In the genomic region with DNA sequence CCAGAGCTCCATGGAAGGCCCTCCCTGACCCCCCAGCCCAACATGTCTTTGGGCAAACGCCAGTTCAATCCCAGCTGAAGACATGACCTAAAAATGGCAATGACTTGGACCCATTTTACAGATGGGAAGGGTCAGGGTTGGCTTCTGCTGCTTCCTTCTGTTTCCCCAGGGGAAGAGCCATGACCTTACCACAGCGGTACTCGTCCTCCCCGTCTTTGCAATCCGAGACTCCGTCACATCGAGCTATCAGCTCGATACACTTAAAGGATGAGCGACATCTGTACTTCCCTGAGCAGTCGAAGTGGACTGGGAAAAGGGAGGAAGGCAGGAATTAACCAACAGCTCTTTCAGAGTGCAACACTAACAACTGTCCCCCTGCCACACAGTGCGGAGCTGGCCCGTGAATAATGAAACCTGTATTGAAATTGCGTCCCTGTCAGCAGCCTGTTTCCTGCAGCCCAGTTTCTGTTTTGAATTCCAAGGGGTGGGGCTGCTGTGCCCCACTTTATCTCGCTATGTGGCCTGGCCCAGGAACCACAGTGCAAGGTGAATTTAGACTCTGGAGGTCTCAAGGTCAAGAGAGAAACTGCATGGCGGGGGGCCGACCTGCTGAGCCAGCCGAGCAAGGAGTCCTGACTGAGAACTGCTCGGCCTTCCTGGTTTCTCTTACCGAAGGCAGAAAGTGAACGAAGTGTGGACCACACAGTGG, we compare ENCODE assay signal across 16 cellular contexts. TPM values are rescaled to one million over a fixed set of nuclear protein-coding genes. Genes with fewer than 3 reads are reported as not detected.
DNase-seq lines count a peak whose midpoint lies in the region; ATAC-seq, FAIRE-seq and TF ChIP-seq lines count a peak whose summit lies in the region.
"Had no signal": no experiment of that assay in that cellular context is flagged by ENCODE, and none has a peak within 500 bp of the region (broad histone marks: within the 10 kb centered on the region; RNA-seq: fewer than 3 reads in every experiment).

No MANE protein-coding gene starts in this region.

- intact Hi-C loops in pancreas (cut with DNase I) = loop anchor here in 1 of 3 donors (10.0 kb wide), 1 partner anchor 64 kb away; no protein-coding TSS in a partner anchor

- H4K5ac ChIP-seq in H1 (ENCODE audit: insufficient read length, low read depth, low read length) = no peak overlapping the region

- H3K36me3 ChIP-seq in KOPT-K1 (ENCODE audit: insufficient read depth, low read length) (no peaks in the 10 kb centered on the region), H1 (ENCODE audit: control insufficient read depth in 2 of 4, insufficient read depth in 4 of 4, low read length in 3 of 4) (no peaks in the 10 kb centered on the region), pancreas (no peaks in the 10 kb centered on the region)
- H3K36me3 ChIP-seq: heart left ventricle had no signal

- H3K18ac ChIP-seq in H1 (ENCODE audit: extremely low read depth, low read length) = peak overlapping the region; percentile 67; the same call in 1 of the 2 replicates

- H3K4me1 ChIP-seq in H1 (replicated peaks in 1 of 4; ENCODE audit: control insufficient read depth in 3 of 4, insufficient read depth in 4 of 4, low read length in 3 of 4) (peaks cover 0 to 12% (median 9%) of the 10 kb centered on the region in 4 experiments; a peak in 3 of 7 replicates), pancreas (no peaks in the 10 kb centered on the region)

- no peak for TF ChIP-seq CTCF in H1 (IDR thresholded peaks at IDR 0.05; ENCODE audit: control extremely low read depth in 1 of 3, insufficient read depth in 1 of 3, low read depth in 1 of 3, low read length in 3 of 3)
- no peak for TF ChIP-seq CTCF in pancreas (IDR thresholded peaks at IDR 0.05)

- H2BK15ac ChIP-seq in H1 (ENCODE audit: low read length) = no peak overlapping the region

- 67% methylated on average over 20 of the region's 20 CpGs; no CpG with 5 or more reads in 1 of the 2 experiments for WGBS in H1 (ENCODE audit: extremely low coverage in 1 of 2, insufficient coverage in 1 of 2, insufficient read length in 1 of 2, insufficient replicate concordance in 2 of 2, low coverage in 1 of 2, low lambda C conversion rate in 2 of 2, missing lambda C conversion rate in 1 of 2), 2 experiments
- WGBS in pancreas, 2 donors = 35 to 46% methylated on average over 20 of the region's 20 CpGs

- CTCF ChIA-PET in H1 (lab: Charles Lee; ENCODE audit: partially characterized antibody) = interaction anchor here (0.9 to 2.2 kb wide), 8 partner anchors 9 to 74 kb away, joined by 3 to 8 read pairs (median 4); no protein-coding TSS in a partner anchor

- H2AFZ ChIP-seq in H1 (ENCODE audit: low read length) = no peak overlapping the region

- H4K91ac ChIP-seq in H1 (replicated peaks; ENCODE audit: insufficient read length, low read length) = no peak overlapping the region

- TF ChIP-seq RAD21 in H1 (IDR thresholded peaks at IDR 0.05 in 1 of 2, conservative IDR thresholded peaks at IDR 0.05 in 1 of 2; ENCODE audit: low read depth in 2 of 2, low read length in 2 of 2) = no peak

- no peak overlapping the region for H3K23ac ChIP-seq in H1 (ENCODE audit: insufficient read length)

- peak overlapping the region; percentile 73 for H2BK5ac ChIP-seq in H1 (ENCODE audit: low read depth, low read length)

- H3K23me2 ChIP-seq in H1 (ENCODE audit: low read depth, low read length) = no peaks in the 10 kb centered on the region

- no peaks in the 10 kb centered on the region for H3K79me1 ChIP-seq in H1 (ENCODE audit: low read depth, low read length)

- POLR2A ChIA-PET in H1 (lab: Charles Lee; ENCODE audit: partially characterized antibody) = interaction anchor here (0.9 to 1.6 kb wide), 3 partner anchors 10 to 16 kb away, joined by 3 to 5 read pairs (median 3); no protein-coding TSS in a partner anchor

- no peaks in the 10 kb centered on the region for H3K9me3 ChIP-seq in KOPT-K1 (ENCODE audit: insufficient read depth, low read length, poor library complexity, severe bottlenecking)
- H3K9me3 ChIP-seq in H1 (ENCODE audit: insufficient read depth in 2 of 2, low read depth in 1 of 2, low read length in 1 of 2) = peaks cover 0 to 4% of the 10 kb centered on the region in 2 experiments; a peak in 1 of 4 replicates
- no peaks in the 10 kb centered on the region for H3K9me3 ChIP-seq in pancreas

- ATAC-seq in pancreas = peak; percentile 74 to 81 (median 78)
- ATAC-seq: activated naive CD4-positive, alpha-beta T cell treated with anti-CD3 and anti-CD28 coated beads, Interleukin-2, amount 50 U/mL, for 72 hours; naive thymus-derived CD8-positive, alpha-beta T cell; Panc1 had no signal

- H3K27me3 ChIP-seq in H1 (replicated peaks in 1 of 4; ENCODE audit: control insufficient read depth in 3 of 4, extremely low read depth in 1 of 4, insufficient read depth in 3 of 4, low read length in 3 of 4) = 0 out of 7 replicates have a peak, but pooled peaks cover 0 to 2% (median 0%) of the 10 kb centered on the region in 4 experiments
- H3K27me3 ChIP-seq in pancreas = no peaks in the 10 kb centered on the region

- DNase-seq in NCI-H2196 treated with DMSO at 0.1 percent for 48 hours (lab: John Stamatoyannopoulos, UW; ENCODE audit: unreplicated experiment) (peak; percentile 53), NCI-H2196 (lab: John Stamatoyannopoulos, UW; ENCODE audit: unreplicated experiment) (no peak), H1 (ENCODE audit: low read depth in 1 of 2, low spot score in 2 of 2) (no peak), pancreas (peak; percentile 48 to 68 (median 57)), epidermal melanocyte (ENCODE audit: insufficient read length, low spot score) (no peak), NCI-H82 treated with DMSO at 0.1 percent for 48 hours (lab: John Stamatoyannopoulos, UW; ENCODE audit: unreplicated experiment) (no peak), amygdala (lab: John Stamatoyannopoulos, UW) (no peak)
- DNase-seq: EL; heart left ventricle; naive thymus-derived CD8-positive, alpha-beta T cell; NCI-H1930; stimulated activated CD4-positive, alpha-beta T cell treated with anti-CD3 and anti-CD28 coated beads, Interleukin-1b, Interleukin-23, amount 100 ng/mL, for 48 hours had no signal

- no peak overlapping the region for H2BK20ac ChIP-seq in H1 (ENCODE audit: low read length)

- no peak overlapping the region for H3K14ac ChIP-seq in H1 (ENCODE audit: insufficient read length)

- no peak for FAIRE-seq in H1 (lab: Jason Lieb, UNC)
- FAIRE-seq in pancreas (lab: Jason Lieb, UNC) = no peak
- FAIRE-seq: A204.1 had no signal

- no peak overlapping the region for H3K4ac ChIP-seq in H1 (replicated peaks; ENCODE audit: insufficient read length, low read depth, low read length)

- H3K79me2 ChIP-seq in H1 (ENCODE audit: control insufficient read depth in 1 of 2, insufficient read depth in 2 of 2, low read length in 2 of 2) = no peaks in the 10 kb centered on the region

- H3K4me2 ChIP-seq in H1 (ENCODE audit: insufficient read depth in 1 of 2, low read depth in 2 of 2, low read length in 2 of 2) = peak overlapping the region; percentile 26 to 39; a peak in 3 of 4 replicates

- no peak overlapping the region for H2BK120ac ChIP-seq in H1 (replicated peaks; ENCODE audit: low read depth, low read length)

- peak overlapping the region; percentile 87; the same call in 1 of the 2 replicates for H2AK5ac ChIP-seq in H1 (ENCODE audit: low read depth, low read length)

- peak overlapping the region; percentile 82 for H2BK12ac ChIP-seq in H1 (ENCODE audit: low read depth, low read length)

- H3K27ac ChIP-seq in KOPT-K1 (ENCODE audit: low read depth, low read length, poor library complexity, severe bottlenecking) (peak overlapping the region; percentile 51), H1 (ENCODE audit: low read depth, low read length) (0 out of 2 replicates have a peak overlapping the region, but pooled peaks have one; percentile 15), pancreas (peak overlapping the region; percentile 58 to 81 (median 72))
- H3K27ac ChIP-seq: heart left ventricle had no signal

- no peak overlapping the region for H4K8ac ChIP-seq in H1 (ENCODE audit: extremely low read depth, insufficient read depth, low read length)

- H3K9ac ChIP-seq in H1 (replicated peaks in 1 of 4; ENCODE audit: extremely low read depth in 1 of 4, low read depth in 3 of 4, low read length in 3 of 4) = peak overlapping the region in 1 of 4 experiments; percentile 2; a peak in 1 of 7 replicates

- H3K56ac ChIP-seq in H1 (replicated peaks; ENCODE audit: insufficient read length, low read depth, low read length) = no peak overlapping the region

- H4K20me1 ChIP-seq in H1 (replicated peaks in 1 of 2; ENCODE audit: control insufficient read depth in 1 of 2, insufficient read depth in 2 of 2, low read length in 2 of 2) = no peaks in the 10 kb centered on the region

- TF ChIP-seq EP300 in H1 (IDR thresholded peaks at IDR 0.05; ENCODE audit: borderline replicate concordance in 1 of 2, low read depth in 2 of 2, low read length in 2 of 2) = peak in 1 of 2 experiments; percentile 64; a peak in 1 of 3 replicates

- H3K4me3 ChIP-seq in H1 (ENCODE audit: extremely low read depth in 1 of 4, insufficient read depth in 2 of 4, low read depth in 3 of 4, low read length in 4 of 4) = peak overlapping the region in 1 of 4 experiments; percentile 3; a peak in 1 of 8 replicates
- peak overlapping the region in 2 of 4 donors; percentile 17 to 18 for H3K4me3 ChIP-seq in pancreas
- H3K4me3 ChIP-seq: heart left ventricle had no signal

- TF ChIP-seq POLR2A in H1 (IDR thresholded peaks at IDR 0.05; ENCODE audit: control extremely low read depth in 1 of 2, low read depth in 2 of 2, low read length in 2 of 2) = no peak

RNA-seq across cellular contexts. Expression of a gene that starts 7.0 kb away (rescaled TPM):
- not detected in 2 replicates for total RNA-seq in H1 (2021; fragmentation: NEBNext Ultra II Directional; extraction: Animal tissue kit (Norgen Biotek cat#: 25700))
- polyA plus RNA-seq in H1 (2011; rRNA removed) = 0.38 and 0.75 TPM in 2 replicates
- polyA plus RNA-seq in H1 (2011; cell fraction: cytosol; rRNA removed) = 0.61 TPM
- polyA plus RNA-seq in H1 (2011; cell fraction: nucleus; rRNA removed) = 0.63 TPM
- polyA plus RNA-seq in H1 (2012, experiment 1 of 2) = 0.19 to 0.52 TPM (median 0.36 TPM) in 3 of 4 replicates, not detected in the other
- polyA plus RNA-seq in H1 (2012, experiment 2 of 2) = 0.16 TPM
- 0.06 TPM for polyA plus RNA-seq in H1 (2013, experiment 1 of 2)
- 0.13 TPM for polyA plus RNA-seq in H1 (2013, experiment 2 of 2)
- 0.44 and 0.63 TPM in 2 replicates for polyA minus RNA-seq in H1 (2011; rRNA and poly(A)+ RNA removed)
- polyA minus RNA-seq in H1 (2011; cell fraction: cytosol; rRNA and poly(A)+ RNA removed) = not detected
- 1.3 TPM for polyA minus RNA-seq in H1 (2011; cell fraction: nucleus; rRNA and poly(A)+ RNA removed)
- 10 to 100 TPM in 2 of 6 donors, 1 to 10 TPM in 4; 3.1 to 11.6 (median 7.9) TPM for total RNA-seq in pancreas
- polyA plus RNA-seq in pancreas = 10 to 100 TPM in 1 of 2 donors, 1 to 10 TPM in 1; 6.7 to 10.9 TPM
- polyA plus RNA-seq: heart left ventricle had no signal

RNA-seq across cellular contexts. Expression of a gene that starts 14.8 kb away (rescaled TPM):
- not detected in 2 replicates for total RNA-seq in H1 (2021; fragmentation: NEBNext Ultra II Directional; extraction: Animal tissue kit (Norgen Biotek cat#: 25700))
- not detected in 2 replicates for polyA plus RNA-seq in H1 (2011; rRNA removed)
- not detected for polyA plus RNA-seq in H1 (2011; cell fraction: cytosol; rRNA removed)
- polyA plus RNA-seq in H1 (2011; cell fraction: nucleus; rRNA removed) = not detected
- polyA plus RNA-seq in H1 (2012, experiment 1 of 2) = not detected in 4 replicates
- polyA plus RNA-seq in H1 (2012, experiment 2 of 2) = not detected
- polyA plus RNA-seq in H1 (2013, experiment 1 of 2) = not detected
- polyA plus RNA-seq in H1 (2013, experiment 2 of 2) = not detected
- 0.19 TPM in 1 of 2 replicates, not detected in the other for polyA minus RNA-seq in H1 (2011; rRNA and poly(A)+ RNA removed)
- polyA minus RNA-seq in H1 (2011; cell fraction: cytosol; rRNA and poly(A)+ RNA removed) = not detected
- not detected for polyA minus RNA-seq in H1 (2011; cell fraction: nucleus; rRNA and poly(A)+ RNA removed)
- total RNA-seq in pancreas = under 1 TPM in 5 of 6 donors, not detected in 1; 0.26 to 0.40 (median 0.32) TPM
- under 1 TPM; 0.15 to 0.33 TPM for polyA plus RNA-seq in pancreas

RNA-seq across cellular contexts. Expression of a gene that starts 22.6 kb away (rescaled TPM):
- not detected in 2 replicates for total RNA-seq in H1 (2021; fragmentation: NEBNext Ultra II Directional; extraction: Animal tissue kit (Norgen Biotek cat#: 25700))
- polyA plus RNA-seq in H1 (2011; rRNA removed) (not detected in 2 replicates), pancreas (10 to 100 TPM in 1 of 2 donors, under 1 TPM in 1; 0.80 to 10.4 TPM)
- polyA plus RNA-seq in H1 (2011; cell fraction: cytosol; rRNA removed) = not detected
- polyA plus RNA-seq in H1 (2011; cell fraction: nucleus; rRNA removed) = not detected
- not detected in 4 replicates for polyA plus RNA-seq in H1 (2012, experiment 1 of 2)
- polyA plus RNA-seq in H1 (2012, experiment 2 of 2) = not detected
- polyA plus RNA-seq in H1 (2013, experiment 1 of 2) = not detected
- not detected for polyA plus RNA-seq in H1 (2013, experiment 2 of 2)
- polyA minus RNA-seq in H1 (2011; rRNA and poly(A)+ RNA removed) = not detected in 2 replicates
- not detected for polyA minus RNA-seq in H1 (2011; cell fraction: cytosol; rRNA and poly(A)+ RNA removed)
- polyA minus RNA-seq in H1 (2011; cell fraction: nucleus; rRNA and poly(A)+ RNA removed) = not detected
- 10 to 100 TPM in 1 of 6 donors, 1 to 10 TPM in 3, under 1 TPM in 1, not detected in 1; 0.93 to 40.6 (median 2.9) TPM for total RNA-seq in pancreas
- total RNA-seq: activated naive CD4-positive, alpha-beta T cell treated with anti-CD3 and anti-CD28 coated beads, Interleukin-2, amount 50 U/mL, for 72 hours; heart left ventricle; naive thymus-derived CD8-positive, alpha-beta T cell had no signal
- polyA plus RNA-seq: heart left ventricle; naive thymus-derived CD8-positive, alpha-beta T cell had no signal

RNA-seq across cellular contexts. Expression of a gene that starts 38.1 kb away (rescaled TPM):
- not detected in 2 replicates for total RNA-seq in H1 (2021; fragmentation: NEBNext Ultra II Directional; extraction: Animal tissue kit (Norgen Biotek cat#: 25700))
- polyA plus RNA-seq in H1 (2011; rRNA removed) (not detected in 2 replicates), pancreas (10 to 100 TPM in 1 of 2 donors, 1 to 10 TPM in 1; 1.8 to 19.6 TPM)
- not detected for polyA plus RNA-seq in H1 (2011; cell fraction: cytosol; rRNA removed)
- polyA plus RNA-seq in H1 (2011; cell fraction: nucleus; rRNA removed) = not detected
- not detected in 4 replicates for polyA plus RNA-seq in H1 (2012, experiment 1 of 2)
- not detected for polyA plus RNA-seq in H1 (2012, experiment 2 of 2)
- not detected for polyA plus RNA-seq in H1 (2013, experiment 1 of 2)
- polyA plus RNA-seq in H1 (2013, experiment 2 of 2) = not detected
- polyA minus RNA-seq in H1 (2011; rRNA and poly(A)+ RNA removed) = not detected in 2 replicates
- polyA minus RNA-seq in H1 (2011; cell fraction: cytosol; rRNA and poly(A)+ RNA removed) = not detected
- polyA minus RNA-seq in H1 (2011; cell fraction: nucleus; rRNA and poly(A)+ RNA removed) = not detected
- 10 to 100 TPM in 1 of 6 donors, 1 to 10 TPM in 4, under 1 TPM in 1; 0.28 to 11.3 (median 1.5) TPM for total RNA-seq in pancreas
- total RNA-seq: activated naive CD4-positive, alpha-beta T cell treated with anti-CD3 and anti-CD28 coated beads, Interleukin-2, amount 50 U/mL, for 72 hours; heart left ventricle; naive thymus-derived CD8-positive, alpha-beta T cell had no signal
- polyA plus RNA-seq: heart left ventricle; naive thymus-derived CD8-positive, alpha-beta T cell had no signal

Comparison
In these comparisons a context has a peak if more than half of its experiments do, and no peak if none do; other contexts are left out.
1. DNase-seq: peak in NCI-H2196 treated with DMSO at 0.1 percent for 48 hours (single experiment) and pancreas (6 of 6); none in NCI-H2196 (single experiment), H1 (0 of 2), epidermal melanocyte (single experiment), NCI-H82 treated with DMSO at 0.1 percent for 48 hours (single experiment) and amygdala (0 of 56).
2. H3K27ac ChIP-seq: peak in every context shown above with its lines; median percentile 72 in pancreas; 51 in KOPT-K1; 15 in H1.